ENCODE assay signal across 8 cellular contexts in genomic region chr11:65132238-65132987, GRCh38. TPM values are rescaled to one million over a fixed set of nuclear protein-coding genes. Genes with fewer than 3 reads are reported as not detected.
DNase-seq lines count a peak whose midpoint lies in the region; ATAC-seq and TF ChIP-seq lines count a peak whose summit lies in the region.

No MANE protein-coding gene starts in this region.

- peaks cover 29% of the 10 kb centered on the region for H3K4me1 Mint-ChIP-seq in neural crest cell

- no peaks in the 10 kb centered on the region for H3K9me3 Mint-ChIP-seq in activated naive CD4-positive, alpha-beta T cell treated with anti-CD3 and anti-CD28 coated beads, Interleukin-2, amount 50 U/mL, for 72 hours
- H3K9me3 Mint-ChIP-seq in neural crest cell: no peaks in the 10 kb centered on the region

- H3K36me3 Mint-ChIP-seq in activated naive CD4-positive, alpha-beta T cell treated with anti-CD3 and anti-CD28 coated beads, Interleukin-2, amount 50 U/mL, for 72 hours: peaks cover 9 to 10% of the 10 kb centered on the region in 2 donors
- H3K36me3 Mint-ChIP-seq in neural crest cell (ENCODE audit: low read depth): no peaks in the 10 kb centered on the region

- peak overlapping the region; percentile 94; the same call in 1 of the 2 replicates for H3K4me3 ChIP-seq in GM08714 (ENCODE audit: low read length)
- peak overlapping the region in 5 of 10 donors; percentile 75 to 98 (median 94) for H3K4me3 ChIP-seq in heart right ventricle

- intact Hi-C loops in heart right ventricle (cut with DNase I): loop anchor here in 2 of 10 donors (10.0 kb wide), 1 partner anchor 122 kb away; no protein-coding TSS in a partner anchor

- H3K4me3 Mint-ChIP-seq in neural crest cell: peak overlapping the region; percentile 100

- peak overlapping the region in 1 of 10 donors; percentile 98 for H3K27ac ChIP-seq in heart right ventricle

- WGBS in heart right ventricle, 2 donors: 72 to 74% methylated on average over 10 of the region's 10 CpGs

- no peaks in the 10 kb centered on the region for H3K27me3 ChIP-seq in heart right ventricle

- peak overlapping the region; percentile 99 for H3K27ac Mint-ChIP-seq in activated naive CD4-positive, alpha-beta T cell treated with anti-CD3 and anti-CD28 coated beads, Interleukin-2, amount 50 U/mL, for 72 hours
- H3K27ac Mint-ChIP-seq in neural crest cell (ENCODE audit: unreplicated experiment): no peak overlapping the region

- ATAC-seq in GM21825 (IDR thresholded peaks at IDR 0.05; ENCODE audit: unreplicated experiment) (peak; percentile 35), heart right ventricle (no peak), HG02870 (IDR thresholded peaks at IDR 0.05; ENCODE audit: unreplicated experiment) (no peak)
- ATAC-seq in activated naive CD4-positive, alpha-beta T cell treated with anti-CD3 and anti-CD28 coated beads, Interleukin-2, amount 50 U/mL, for 72 hours: no peak

- TF ChIP-seq CTCF in neural crest cell (conservative IDR thresholded peaks at IDR 0.05) (no peak), heart right ventricle (IDR thresholded peaks at IDR 0.05) (no peak)

- H3K27me3 Mint-ChIP-seq in neural crest cell (ENCODE audit: low read depth): peaks cover 11% of the 10 kb centered on the region

- H3K36me3 ChIP-seq in heart right ventricle: peaks cover 7 to 59% (median 46%) of the 10 kb centered on the region in 9 donors

- no peaks in the 10 kb centered on the region for H3K9me3 ChIP-seq in heart right ventricle

- no peak for DNase-seq in activated naive CD4-positive, alpha-beta T cell treated with anti-CD3 and anti-CD28 coated beads, Interleukin-2, amount 50 U/mL, for 72 hours (ENCODE audit: low spot score in 2 of 2)
- DNase-seq in neural crest cell (ENCODE audit: low read depth, low spot score): no peak
- DNase-seq in SKM-1 (lab: John Stamatoyannopoulos, UW; ENCODE audit: unreplicated experiment): no peak
- DNase-seq in heart right ventricle: no peak
- DNase-seq in HUDEP-2 (lab: John Stamatoyannopoulos, UW; ENCODE audit: unreplicated experiment in 76 of 76): no peak

- peaks cover 12 to 36% (median 27%) of the 10 kb centered on the region in 9 donors for H3K4me1 ChIP-seq in heart right ventricle

RNA-seq across cellular contexts. Expression of gene SYVN1, which starts 1.9 kb away (rescaled TPM):
- total RNA-seq in activated naive CD4-positive, alpha-beta T cell treated with anti-CD3 and anti-CD28 coated beads, Interleukin-2, amount 50 U/mL, for 72 hours: 10 to 100 TPM; 30.2 to 31.6 TPM
- total RNA-seq in neural crest cell: 35.1 and 36.7 TPM in 2 replicates
- total RNA-seq in heart right ventricle: 10 to 100 TPM; 24.1 to 34.0 (median 27.8) TPM
- polyA plus RNA-seq in heart right ventricle: 10 to 100 TPM; 22.2 to 24.6 TPM

RNA-seq across cellular contexts. Expression of gene MRPL49, which starts 10.3 kb away (rescaled TPM):
- 10 to 100 TPM; 55.3 to 92.6 TPM for total RNA-seq in activated naive CD4-positive, alpha-beta T cell treated with anti-CD3 and anti-CD28 coated beads, Interleukin-2, amount 50 U/mL, for 72 hours
- total RNA-seq in neural crest cell (50.3 and 59.3 TPM in 2 replicates), heart right ventricle (10 to 100 TPM; 33.8 to 44.8 (median 39.9) TPM)
- 10 to 100 TPM in 1 of 2 donors, 1 to 10 TPM in 1; 6.4 to 39.0 TPM for polyA plus RNA-seq in heart right ventricle

RNA-seq across cellular contexts. Expression of gene FAU, which starts 10.5 kb away (rescaled TPM):
- total RNA-seq in activated naive CD4-positive, alpha-beta T cell treated with anti-CD3 and anti-CD28 coated beads, Interleukin-2, amount 50 U/mL, for 72 hours: 1,000 to 10,000 TPM in 1 of 2 donors, 100 to 1,000 TPM in 1; 983 to 1,040 TPM
- total RNA-seq in neural crest cell (697 and 738 TPM in 2 replicates), heart right ventricle (100 to 1,000 TPM; 536 to 674 (median 617) TPM)
- polyA plus RNA-seq in heart right ventricle: 1,000 to 10,000 TPM; 1,297 to 1,540 TPM

RNA-seq across cellular contexts. Expression of gene ZNHIT2, which starts 14.9 kb away (rescaled TPM):
- 1 to 10 TPM; 5.6 to 10.0 TPM for total RNA-seq in activated naive CD4-positive, alpha-beta T cell treated with anti-CD3 and anti-CD28 coated beads, Interleukin-2, amount 50 U/mL, for 72 hours
- total RNA-seq in neural crest cell (8.0 and 8.3 TPM in 2 replicates), heart right ventricle (1 to 10 TPM; 4.3 to 8.3 (median 6.5) TPM)
- 10 to 100 TPM; 16.5 to 17.5 TPM for polyA plus RNA-seq in heart right ventricle

RNA-seq across cellular contexts. Expression of gene TM7SF2, which starts 20.7 kb away (rescaled TPM):
- 10 to 100 TPM; 20.5 to 24.3 TPM for total RNA-seq in activated naive CD4-positive, alpha-beta T cell treated with anti-CD3 and anti-CD28 coated beads, Interleukin-2, amount 50 U/mL, for 72 hours
- total RNA-seq in neural crest cell (102 and 104 TPM in 2 replicates), heart right ventricle (10 to 100 TPM; 38.1 to 87.8 (median 69.5) TPM)
- polyA plus RNA-seq in heart right ventricle: 10 to 100 TPM; 18.5 to 83.6 TPM
